In genomic region chr13:77724092-77724491, GRCh38 we compare ENCODE assay signal across 15 cellular contexts. TPM values are rescaled to one million over a fixed set of nuclear protein-coding genes. Genes with fewer than 3 reads are reported as not detected.
DNase-seq lines count a peak whose midpoint lies in the region; ATAC-seq and FAIRE-seq lines count a peak whose summit lies in the region.
"Had no signal": no experiment of that assay in that cellular context is flagged by ENCODE, and none has a peak within 500 bp of the region (broad histone marks: within the 10 kb centered on the region; RNA-seq: fewer than 3 reads in every experiment).

No MANE protein-coding gene starts in this region.

- H3K9me3 Mint-ChIP-seq in activated T-helper 1 cell treated with anti-CD3 and anti-CD28 coated beads, Interleukin-12 subunit alpha, Interleukin-12 subunit beta, Interleukin-2, Interleukin-4 antibody, amounts not matched to agents 30 ng/mL and 10 ng/mL and 1 ng/mL, durations not matched to agents 14 hours and 24 hours and 36 hours: peaks cover 5% of the 10 kb centered on the region
- H3K9me3 Mint-ChIP-seq: activated T-cell treated with anti-CD3 and anti-CD28 coated beads, Interleukin-2, amount 50 U/mL, for 4 hours; natural killer cell treated with Interleukin-12 subunit alpha and Interleukin-12 subunit beta and Interleukin-15 and Interleukin-18, amount 100 ng/mL, for 72 hours had no signal

- H3K4me1 Mint-ChIP-seq in activated T-helper 1 cell treated with anti-CD3 and anti-CD28 coated beads, Interleukin-12 subunit alpha, Interleukin-12 subunit beta, Interleukin-2, Interleukin-4 antibody, amounts not matched to agents 30 ng/mL and 10 ng/mL and 1 ng/mL, durations not matched to agents 14 hours and 24 hours and 36 hours (ENCODE audit: low read depth): peaks cover 77% of the 10 kb centered on the region

- peak overlapping the region; percentile 27 for H3K4me3 Mint-ChIP-seq in activated T-helper 1 cell treated with anti-CD3 and anti-CD28 coated beads, Interleukin-12 subunit alpha, Interleukin-12 subunit beta, Interleukin-2, Interleukin-4 antibody, amounts not matched to agents 30 ng/mL and 10 ng/mL and 1 ng/mL, durations not matched to agents 14 hours and 24 hours and 36 hours
- H3K4me3 Mint-ChIP-seq: activated T-cell treated with anti-CD3 and anti-CD28 coated beads, Interleukin-2, amount 50 U/mL, for 4 hours; natural killer cell treated with Interleukin-12 subunit alpha and Interleukin-12 subunit beta and Interleukin-15 and Interleukin-18, amount 100 ng/mL, for 72 hours had no signal

- intact Hi-C loops in activated T-helper 1 cell treated with anti-CD3 and anti-CD28 coated beads, Interleukin-12 subunit alpha, Interleukin-12 subunit beta, Interleukin-2, Interleukin-4 antibody, amounts not matched to agents 30 ng/mL and 10 ng/mL and 1 ng/mL, durations not matched to agents 14 hours and 24 hours and 36 hours (cut with micrococcal nuclease): no loop called here
- intact Hi-C loops in posterior cingulate gyrus (cut with DNase I): no loop called here

- peak overlapping the region; percentile 18 for H3K27ac Mint-ChIP-seq in activated T-helper 1 cell treated with anti-CD3 and anti-CD28 coated beads, Interleukin-12 subunit alpha, Interleukin-12 subunit beta, Interleukin-2, Interleukin-4 antibody, amounts not matched to agents 30 ng/mL and 10 ng/mL and 1 ng/mL, durations not matched to agents 14 hours and 24 hours and 36 hours

- FAIRE-seq in GM19239 (lab: Jason Lieb, UNC) (peak; percentile 40), urothelium cell line (lab: Jason Lieb, UNC) (no peak)
- FAIRE-seq: bronchial epithelial cell had no signal

- DNase-seq in GM19239 (ENCODE audit: insufficient read length, low spot score) (no peak), LoVo (ENCODE audit: low spot score) (no peak), urothelium cell line (ENCODE audit: low spot score) (no peak), posterior cingulate gyrus (no peak)
- peak; percentile 17 for DNase-seq in activated T-helper 1 cell treated with anti-CD3 and anti-CD28 coated beads, Interleukin-12 subunit alpha, Interleukin-12 subunit beta, Interleukin-2, Interleukin-4 antibody, amounts not matched to agents 30 ng/mL and 10 ng/mL and 1 ng/mL, durations not matched to agents 14 hours and 24 hours and 36 hours (ENCODE audit: low spot score)
- DNase-seq: activated T-cell treated with anti-CD3 and anti-CD28 coated beads, Interleukin-2, amount 50 U/mL, for 4 hours; heart left ventricle; NCI-H1694; WERI-Rb-1 had no signal

- ATAC-seq in GM18508 (IDR thresholded peaks at IDR 0.05; ENCODE audit: insufficient read depth, unreplicated experiment): peak; percentile 73
- ATAC-seq in HG02981 (IDR thresholded peaks at IDR 0.05; ENCODE audit: unreplicated experiment): peak; percentile 55
- ATAC-seq: activated T-cell treated with anti-CD3 and anti-CD28 coated beads, Interleukin-2, amount 50 U/mL, for 4 hours; heart left ventricle; left lobe of liver; sciatic nerve had no signal

- H3K36me3 Mint-ChIP-seq in activated T-helper 1 cell treated with anti-CD3 and anti-CD28 coated beads, Interleukin-12 subunit alpha, Interleukin-12 subunit beta, Interleukin-2, Interleukin-4 antibody, amounts not matched to agents 30 ng/mL and 10 ng/mL and 1 ng/mL, durations not matched to agents 14 hours and 24 hours and 36 hours (ENCODE audit: low read depth): peaks cover 51% of the 10 kb centered on the region

- no peaks in the 10 kb centered on the region for H3K27me3 Mint-ChIP-seq in activated T-helper 1 cell treated with anti-CD3 and anti-CD28 coated beads, Interleukin-12 subunit alpha, Interleukin-12 subunit beta, Interleukin-2, Interleukin-4 antibody, amounts not matched to agents 30 ng/mL and 10 ng/mL and 1 ng/mL, durations not matched to agents 14 hours and 24 hours and 36 hours (ENCODE audit: insufficient read depth)
- H3K27me3 Mint-ChIP-seq: natural killer cell treated with Interleukin-12 subunit alpha and Interleukin-12 subunit beta and Interleukin-15 and Interleukin-18, amount 100 ng/mL, for 72 hours had no signal

RNA-seq across cellular contexts. Expression of gene SLAIN1, which starts 26.6 kb away (rescaled TPM):
- total RNA-seq in activated T-helper 1 cell treated with anti-CD3 and anti-CD28 coated beads, Interleukin-12 subunit alpha, Interleukin-12 subunit beta, Interleukin-2, Interleukin-4 antibody, amounts not matched to agents 30 ng/mL and 10 ng/mL and 1 ng/mL, durations not matched to agents 14 hours and 24 hours and 36 hours: 36.3 and 43.3 TPM in 2 replicates
